ENCODE assay signal across 14 cellular contexts in the genomic region with DNA sequence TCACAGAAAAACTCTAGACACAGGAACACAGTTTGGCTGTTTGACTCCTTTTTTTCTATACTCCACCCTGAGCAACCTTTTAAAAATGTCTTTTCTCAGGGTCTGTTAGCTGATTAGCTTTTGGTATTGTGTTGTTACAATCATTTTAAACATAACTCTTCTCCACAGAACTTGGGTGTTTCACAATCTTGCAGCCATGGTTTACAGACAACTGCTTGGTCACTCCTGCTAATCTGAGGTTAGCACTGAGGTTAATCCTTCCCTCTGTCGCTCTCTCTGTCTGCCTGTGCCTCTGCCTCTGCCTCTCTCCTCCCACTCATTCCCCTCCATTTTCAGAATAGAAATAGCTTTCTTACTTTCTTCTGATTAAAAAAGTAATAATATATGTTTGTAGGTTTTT.
A peak's percentile ranks its signal among the peaks of the same experiment; 100 is the strongest.
DNase-seq lines count a peak whose midpoint lies in the region; ATAC-seq and TF ChIP-seq lines count a peak whose summit lies in the region.
"Had no signal": no experiment of that assay in that cellular context is flagged by ENCODE, and none has a peak within 500 bp of the region (broad histone marks: within the 10 kb centered on the region; RNA-seq: fewer than 3 reads in every experiment).

No MANE protein-coding gene starts in this region.

- H3K36me3 Mint-ChIP-seq in activated T-helper 1 cell treated with anti-CD3 and anti-CD28 coated beads, Interleukin-12 subunit alpha, Interleukin-12 subunit beta, Interleukin-2, Interleukin-4 antibody, amounts not matched to agents 30 ng/mL and 10 ng/mL and 1 ng/mL, durations not matched to agents 14 hours and 24 hours and 36 hours (ENCODE audit: low read depth) = no peaks in the 10 kb centered on the region
- peaks cover 9% of the 10 kb centered on the region for H3K36me3 Mint-ChIP-seq in natural killer cell

- no peak overlapping the region for H3K4me3 Mint-ChIP-seq in activated T-helper 1 cell treated with anti-CD3 and anti-CD28 coated beads, Interleukin-12 subunit alpha, Interleukin-12 subunit beta, Interleukin-2, Interleukin-4 antibody, amounts not matched to agents 30 ng/mL and 10 ng/mL and 1 ng/mL, durations not matched to agents 14 hours and 24 hours and 36 hours
- no peak overlapping the region for H3K4me3 Mint-ChIP-seq in natural killer cell
- H3K4me3 Mint-ChIP-seq: activated CD4-positive, alpha-beta T cell treated with anti-CD3 and anti-CD28 coated beads, Interleukin-2, amount 10 ng/mL, durations not matched to agents 7 days and 5 days; T-helper 1 cell treated with Interleukin-12 subunit alpha and Interleukin-12 subunit beta and Interleukin-4 antibody, amounts not matched to agents 30 μg/mL and 1 μg/mL, for 36 hours had no signal

- TF ChIP-seq CTCF in natural killer cell (IDR thresholded peaks at IDR 0.05) = no peak

- DNase-seq in GF-D8 (lab: John Stamatoyannopoulos, UW) (peak; percentile 26), MV-4-11 (lab: John Stamatoyannopoulos, UW) (peak; percentile 87), natural killer cell (no peak), amygdala (lab: John Stamatoyannopoulos, UW) (no peak), activated T-cell treated with anti-CD3 and anti-CD28 coated beads for 4 hours (no peak), activated gamma-delta T cell treated with Interleukin-2 at 50 U/mL for 16 hours (no peak)
- DNase-seq in activated T-helper 1 cell treated with anti-CD3 and anti-CD28 coated beads, Interleukin-12 subunit alpha, Interleukin-12 subunit beta, Interleukin-2, Interleukin-4 antibody, amounts not matched to agents 30 ng/mL and 10 ng/mL and 1 ng/mL, durations not matched to agents 14 hours and 24 hours and 36 hours (ENCODE audit: low spot score) = no peak
- DNase-seq: activated CD4-positive, alpha-beta T cell treated with anti-CD3 and anti-CD28 coated beads, Interleukin-2, amount 10 ng/mL, durations not matched to agents 7 days and 5 days; activated effector memory CD4-positive, alpha-beta T cell treated with Interleukin-2 at 50 U/mL for 16 hours; PC-9; stimulated activated CD4-positive, alpha-beta T cell treated with anti-CD3 and anti-CD28 coated beads, Interleukin-4, amount 100 ng/mL, for 1 hour; stimulated activated naive CD4-positive, alpha-beta T cell treated with Interleukin-2 at 50 U/mL for 16 hours had no signal

- peak; percentile 62 to 95 (median 79) for ATAC-seq in natural killer cell
- no peak for ATAC-seq in HG03442 (IDR thresholded peaks at IDR 0.05; ENCODE audit: unreplicated experiment)

- intact Hi-C loops in activated T-helper 1 cell treated with anti-CD3 and anti-CD28 coated beads, Interleukin-12 subunit alpha, Interleukin-12 subunit beta, Interleukin-2, Interleukin-4 antibody, amounts not matched to agents 30 ng/mL and 10 ng/mL and 1 ng/mL, durations not matched to agents 14 hours and 24 hours and 36 hours (cut with micrococcal nuclease) = no loop called here
- intact Hi-C loops in natural killer cell (cut with micrococcal nuclease) = no loop called here

- H3K27ac Mint-ChIP-seq in activated T-helper 1 cell treated with anti-CD3 and anti-CD28 coated beads, Interleukin-12 subunit alpha, Interleukin-12 subunit beta, Interleukin-2, Interleukin-4 antibody, amounts not matched to agents 30 ng/mL and 10 ng/mL and 1 ng/mL, durations not matched to agents 14 hours and 24 hours and 36 hours = peak overlapping the region; percentile 15
- no peak overlapping the region for H3K27ac Mint-ChIP-seq in natural killer cell
- H3K27ac Mint-ChIP-seq: activated CD4-positive, alpha-beta T cell treated with anti-CD3 and anti-CD28 coated beads, Interleukin-2, amount 10 ng/mL, durations not matched to agents 7 days and 5 days; T-helper 1 cell treated with Interleukin-12 subunit alpha and Interleukin-12 subunit beta and Interleukin-4 antibody, amounts not matched to agents 30 μg/mL and 1 μg/mL, for 36 hours had no signal

- H3K9me3 Mint-ChIP-seq in activated T-helper 1 cell treated with anti-CD3 and anti-CD28 coated beads, Interleukin-12 subunit alpha, Interleukin-12 subunit beta, Interleukin-2, Interleukin-4 antibody, amounts not matched to agents 30 ng/mL and 10 ng/mL and 1 ng/mL, durations not matched to agents 14 hours and 24 hours and 36 hours = peaks cover 22% of the 10 kb centered on the region
- H3K9me3 Mint-ChIP-seq in natural killer cell = peaks cover 6 to 8% of the 10 kb centered on the region in 2 donors

- peaks cover 3% of the 10 kb centered on the region for H3K27me3 Mint-ChIP-seq in activated T-helper 1 cell treated with anti-CD3 and anti-CD28 coated beads, Interleukin-12 subunit alpha, Interleukin-12 subunit beta, Interleukin-2, Interleukin-4 antibody, amounts not matched to agents 30 ng/mL and 10 ng/mL and 1 ng/mL, durations not matched to agents 14 hours and 24 hours and 36 hours (ENCODE audit: insufficient read depth)
- H3K27me3 Mint-ChIP-seq in natural killer cell (ENCODE audit: low read depth in 2 of 2) = peaks cover 30 to 47% of the 10 kb centered on the region in 2 donors

- H3K4me1 Mint-ChIP-seq in activated T-helper 1 cell treated with anti-CD3 and anti-CD28 coated beads, Interleukin-12 subunit alpha, Interleukin-12 subunit beta, Interleukin-2, Interleukin-4 antibody, amounts not matched to agents 30 ng/mL and 10 ng/mL and 1 ng/mL, durations not matched to agents 14 hours and 24 hours and 36 hours (ENCODE audit: low read depth) = no peaks in the 10 kb centered on the region
- peaks cover 7 to 11% of the 10 kb centered on the region in 2 donors for H3K4me1 Mint-ChIP-seq in natural killer cell
- H3K4me1 Mint-ChIP-seq: activated CD4-positive, alpha-beta T cell treated with anti-CD3 and anti-CD28 coated beads, Interleukin-2, amount 10 ng/mL, durations not matched to agents 7 days and 5 days had no signal

Comparison
In these comparisons a context has a peak if more than half of its experiments do, and no peak if none do; other contexts are left out.
1. DNase-seq: peak in GF-D8 (single experiment) and MV-4-11 (single experiment); none in activated T-helper 1 cell treated with anti-CD3 and anti-CD28 coated beads, Interleukin-12 subunit alpha, Interleukin-12 subunit beta, Interleukin-2, Interleukin-4 antibody, amounts not matched to agents 30 ng/mL and 10 ng/mL and 1 ng/mL, durations not matched to agents 14 hours and 24 hours and 36 hours (single experiment), natural killer cell (single experiment), amygdala (0 of 56), activated T-cell treated with anti-CD3 and anti-CD28 coated beads for 4 hours (single experiment) and activated gamma-delta T cell treated with Interleukin-2 at 50 U/mL for 16 hours (single experiment).